23 cellular contexts compared by ENCODE assay signal in the genomic region with DNA sequence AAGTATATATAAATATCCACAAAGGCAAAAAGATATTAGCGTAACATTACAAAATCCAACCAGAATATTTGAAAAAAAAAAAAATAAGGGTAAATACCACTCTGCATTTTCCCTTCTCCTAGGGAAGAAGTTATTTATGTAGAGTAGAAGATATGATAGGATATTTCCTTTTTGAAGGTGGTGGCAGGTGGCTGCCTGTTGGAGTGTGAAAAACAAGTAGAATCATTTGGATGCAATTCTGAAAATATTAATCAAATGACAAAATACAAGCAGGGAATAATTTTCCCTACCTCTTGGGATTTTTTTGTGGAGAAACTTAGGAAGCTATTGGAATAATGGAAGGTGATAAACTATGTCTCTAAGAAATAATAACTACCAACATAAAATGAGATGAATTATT.
DNase-seq lines count a peak whose midpoint lies in the region; ATAC-seq and TF ChIP-seq lines count a peak whose summit lies in the region.
"Had no signal": no experiment of that assay in that cellular context is flagged by ENCODE, and none has a peak within 500 bp of the region (broad histone marks: within the 10 kb centered on the region; RNA-seq: fewer than 3 reads in every experiment).

No MANE protein-coding gene starts in this region.

- H3K27ac ChIP-seq in left lung = no peak overlapping the region
- H3K27ac ChIP-seq: BLaER1 had no signal

- ATAC-seq in left lung (no peak), HG03469 (IDR thresholded peaks at IDR 0.05; ENCODE audit: unreplicated experiment) (no peak)

- no peaks in the 10 kb centered on the region for H3K36me3 ChIP-seq in left lung
- H3K36me3 ChIP-seq: BE2C, BLaER1 had no signal

- DNase-seq in NCI-H2171 treated with DMSO at 0.1 percent for 48 hours (lab: John Stamatoyannopoulos, UW) (peak; percentile 41), NCI-H2171 (lab: John Stamatoyannopoulos, UW) (no peak), NCI-H446 treated with DMSO at 0.1 percent for 48 hours (lab: John Stamatoyannopoulos, UW) (peak; percentile 31), cerebellar nuclear complex (lab: John Stamatoyannopoulos, UW) (peak; percentile 6 to 81), pons (ENCODE audit: low spot score) (peak; percentile 19), left lung (no peak), KBM-7 (no peak)
- DNase-seq: 8988T; ACHN; BE2C; CD4-positive, alpha-beta memory T cell; CD4-positive, CD25-positive, alpha-beta regulatory T cell; CD8-positive, alpha-beta memory T cell; COR-L47; DMS 273 treated with DMSO at 0.1 percent for 48 hours; DMS153; DMS53; DMS79; DND-41; EL; GF-D8 had no signal

- no peaks in the 10 kb centered on the region for H3K27me3 ChIP-seq in left lung
- H3K27me3 ChIP-seq: BE2C, BLaER1 had no signal

- in situ Hi-C loops in KBM-7 (cut with MboI; ENCODE audit: low pct_unique_long_range_greater_than_20kb, low sequenced_read_pairs) = no loop called here

- no peaks in the 10 kb centered on the region for H3K4me1 ChIP-seq in left lung
- H3K4me1 ChIP-seq: BE2C, BLaER1 had no signal

- no peak overlapping the region for H3K4me3 ChIP-seq in left lung
- H3K4me3 ChIP-seq: BLaER1 had no signal

- intact Hi-C loops in left lung (cut with DNase I) = no loop called here

- TF ChIP-seq CTCF in left lung (IDR thresholded peaks at IDR 0.05) = no peak

- no peaks in the 10 kb centered on the region for H3K9me3 ChIP-seq in left lung
- H3K9me3 ChIP-seq: BE2C, BLaER1 had no signal

Comparison
In these comparisons a context has a peak if more than half of its experiments do, and no peak if none do; other contexts are left out.
1. DNase-seq: peak in NCI-H2171 treated with DMSO at 0.1 percent for 48 hours (single experiment), NCI-H446 treated with DMSO at 0.1 percent for 48 hours (single experiment), cerebellar nuclear complex (2 of 2) and pons (single experiment); none in NCI-H2171 (single experiment), left lung (0 of 2) and KBM-7 (single experiment).